1 cellular context compared by ENCODE assay signal in genomic region chr14:90397401-90398314, GRCh38.
TF ChIP-seq lines count a peak whose summit lies in the region.

No MANE protein-coding gene starts in this region.

TF ChIP-seq in SK-N-SH treated with all-trans-retinoic acid at 6 μM for 48 hours, 23 proteins besides CTCF, POLR2A, EP300 and RAD21 (continued from another document):
- TF ChIP-seq PATZ1 (CRISPR knock-in tag; IDR thresholded peaks at IDR 0.05; ENCODE audit: borderline replicate concordance) (no peak), ISL1 (CRISPR knock-in tag; IDR thresholded peaks at IDR 0.05) (no peak), TCF4 (CRISPR knock-in tag; IDR thresholded peaks at IDR 0.05; ENCODE audit: borderline replicate concordance) (no peak), TOX (CRISPR knock-in tag; IDR thresholded peaks at IDR 0.05; ENCODE audit: borderline replicate concordance) (no peak)
